Comparison of ENCODE assay signal across 1 cellular context in genomic region chr7:159097661-159098423, GRCh38.
TF ChIP-seq lines count a peak whose summit lies in the region.

No MANE protein-coding gene starts in this region.

TF ChIP-seq in K562, 482 proteins besides CTCF, POLR2A, EP300 and RAD21 (continued from another document):
- TF ChIP-seq, protein P1, sequence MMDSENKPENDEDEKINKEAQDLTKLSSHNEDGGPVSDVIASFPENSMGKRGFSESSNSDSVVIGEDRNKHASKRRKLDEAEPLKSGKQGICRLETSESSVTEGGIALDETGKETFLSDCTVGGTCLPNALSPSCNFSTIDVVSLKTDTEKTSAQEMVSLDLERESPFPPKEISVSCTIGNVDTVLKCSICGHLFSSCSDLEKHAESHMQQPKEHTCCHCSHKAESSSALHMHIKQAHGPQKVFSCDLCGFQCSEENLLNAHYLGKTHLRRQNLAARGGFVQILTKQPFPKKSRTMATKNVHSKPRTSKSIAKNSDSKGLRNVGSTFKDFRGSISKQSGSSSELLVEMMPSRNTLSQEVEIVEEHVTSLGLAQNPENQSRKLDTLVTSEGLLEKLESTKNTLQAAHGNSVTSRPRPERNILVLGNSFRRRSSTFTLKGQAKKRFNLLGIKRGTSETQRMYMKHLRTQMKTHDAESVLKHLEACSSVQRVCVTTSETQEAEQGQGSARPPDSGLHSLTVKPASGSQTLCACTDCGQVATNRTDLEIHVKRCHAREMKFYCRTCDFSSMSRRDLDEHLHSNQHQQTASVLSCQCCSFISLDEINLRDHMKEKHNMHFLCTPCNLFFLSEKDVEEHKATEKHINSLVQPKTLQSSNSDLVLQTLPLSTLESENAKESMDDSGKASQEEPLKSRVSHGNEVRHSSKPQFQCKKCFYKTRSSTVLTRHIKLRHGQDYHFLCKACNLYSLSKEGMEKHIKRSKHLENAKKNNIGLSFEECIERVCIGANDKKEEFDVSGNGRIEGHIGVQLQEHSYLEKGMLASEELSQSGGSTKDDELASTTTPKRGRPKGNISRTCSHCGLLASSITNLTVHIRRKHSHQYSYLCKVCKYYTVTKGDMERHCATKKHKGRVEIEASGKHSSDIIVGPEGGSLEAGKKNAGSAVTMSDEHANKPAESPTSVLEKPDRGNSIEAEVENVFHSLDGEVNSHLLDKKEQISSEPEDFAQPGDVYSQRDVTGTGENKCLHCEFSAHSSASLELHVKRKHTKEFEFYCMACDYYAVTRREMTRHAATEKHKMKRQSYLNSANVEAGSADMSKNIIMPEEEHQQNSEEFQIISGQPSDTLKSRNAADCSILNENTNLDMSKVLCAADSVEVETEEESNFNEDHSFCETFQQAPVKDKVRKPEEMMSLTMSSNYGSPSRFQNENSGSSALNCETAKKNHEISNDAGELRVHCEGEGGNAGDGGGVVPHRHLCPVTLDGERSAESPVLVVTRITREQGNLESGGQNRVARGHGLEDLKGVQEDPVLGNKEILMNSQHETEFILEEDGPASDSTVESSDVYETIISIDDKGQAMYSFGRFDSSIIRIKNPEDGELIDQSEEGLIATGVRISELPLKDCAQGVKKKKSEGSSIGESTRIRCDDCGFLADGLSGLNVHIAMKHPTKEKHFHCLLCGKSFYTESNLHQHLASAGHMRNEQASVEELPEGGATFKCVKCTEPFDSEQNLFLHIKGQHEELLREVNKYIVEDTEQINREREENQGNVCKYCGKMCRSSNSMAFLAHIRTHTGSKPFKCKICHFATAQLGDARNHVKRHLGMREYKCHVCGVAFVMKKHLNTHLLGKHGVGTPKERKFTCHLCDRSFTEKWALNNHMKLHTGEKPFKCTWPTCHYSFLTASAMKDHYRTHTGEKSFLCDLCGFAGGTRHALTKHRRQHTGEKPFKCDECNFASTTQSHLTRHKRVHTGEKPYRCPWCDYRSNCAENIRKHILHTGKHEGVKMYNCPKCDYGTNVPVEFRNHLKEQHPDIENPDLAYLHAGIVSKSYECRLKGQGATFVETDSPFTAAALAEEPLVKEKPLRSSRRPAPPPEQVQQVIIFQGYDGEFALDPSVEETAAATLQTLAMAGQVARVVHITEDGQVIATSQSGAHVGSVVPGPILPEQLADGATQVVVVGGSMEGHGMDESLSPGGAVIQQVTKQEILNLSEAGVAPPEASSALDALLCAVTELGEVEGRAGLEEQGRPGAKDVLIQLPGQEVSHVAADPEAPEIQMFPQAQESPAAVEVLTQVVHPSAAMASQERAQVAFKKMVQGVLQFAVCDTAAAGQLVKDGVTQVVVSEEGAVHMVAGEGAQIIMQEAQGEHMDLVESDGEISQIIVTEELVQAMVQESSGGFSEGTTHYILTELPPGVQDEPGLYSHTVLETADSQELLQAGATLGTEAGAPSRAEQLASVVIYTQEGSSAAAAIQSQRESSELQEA (IDR thresholded peaks at IDR 0.05; ENCODE audit: low read depth), result no peak
- no peak for TF ChIP-seq U2AF1 (optimal IDR thresholded peaks at IDR 0.05; ENCODE audit: low read depth, low read length)
